In the genomic region with DNA sequence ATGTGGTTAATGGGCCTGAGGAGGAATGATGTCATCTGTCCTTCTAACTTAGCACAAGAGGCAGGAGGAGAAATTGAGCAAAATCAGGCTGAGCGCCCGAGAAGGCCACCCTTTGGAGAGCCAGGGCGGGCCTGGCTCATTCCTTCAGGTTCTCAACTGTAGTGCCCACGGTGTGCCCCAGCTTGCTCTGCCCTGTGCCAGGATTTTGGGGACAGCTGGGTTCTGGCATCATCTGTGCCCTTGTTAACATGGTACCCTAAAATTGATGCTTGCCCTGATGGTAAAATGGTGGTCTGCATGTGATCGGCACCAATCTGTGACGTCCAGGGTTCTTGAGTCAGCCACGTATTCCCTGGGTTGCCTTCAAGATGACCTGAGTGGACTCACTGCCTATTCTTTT, we compare ENCODE assay signal across 25 cellular contexts. TPM values are rescaled to one million over a fixed set of nuclear protein-coding genes. Genes with fewer than 3 reads are reported as not detected.
"Had no signal": no experiment of that assay in that cellular context is flagged by ENCODE, and none has a peak within 500 bp of the region (broad histone marks: within the 10 kb centered on the region; RNA-seq: fewer than 3 reads in every experiment).

No MANE protein-coding gene starts in this region.

- H3K36me3 Mint-ChIP-seq: activated naive CD8-positive, alpha-beta T cell treated with anti-CD3 and anti-CD28 coated beads for 36 hours; mesothelial cell of epicardium; natural killer cell; T-cell had no signal

- H3K27ac ChIP-seq: left lung, neutrophil, parathyroid adenoma, thoracic aorta, upper lobe of left lung, WERI-Rb-1 had no signal

- H3K27ac Mint-ChIP-seq: activated naive CD8-positive, alpha-beta T cell treated with anti-CD3 and anti-CD28 coated beads for 36 hours; activated T-cell treated with anti-CD3 and anti-CD28 coated beads, Interleukin-2, amount 50 U/mL, for 24 hours; mesothelial cell of epicardium; natural killer cell; T-cell; T-helper 2 cell treated with Interferon-gamma antibody and Interleukin-4, amounts not matched to agents 5 μg/mL and 100 μg/mL, for 36 hours had no signal

- H3K9me3 ChIP-seq: left lung, neutrophil, thoracic aorta, upper lobe of left lung had no signal

- H3K4me1 Mint-ChIP-seq: activated naive CD8-positive, alpha-beta T cell treated with anti-CD3 and anti-CD28 coated beads for 36 hours; natural killer cell; T-cell had no signal

- H3K27me3 ChIP-seq: upper lobe of left lung had no signal

- H3K36me3 ChIP-seq: left lung, neutrophil, thoracic aorta, upper lobe of left lung, WERI-Rb-1 had no signal

- H3K27me3 Mint-ChIP-seq: activated naive CD8-positive, alpha-beta T cell treated with anti-CD3 and anti-CD28 coated beads for 36 hours had no signal

- ATAC-seq: left lung, natural killer cell, sciatic nerve, T-cell had no signal

- H3K9ac ChIP-seq: parathyroid adenoma had no signal

- H3K4me1 ChIP-seq: left lung, parathyroid adenoma had no signal

- H2AFZ ChIP-seq: parathyroid adenoma had no signal

- H3K4me3 Mint-ChIP-seq: activated naive CD8-positive, alpha-beta T cell treated with anti-CD3 and anti-CD28 coated beads for 36 hours; activated T-cell treated with anti-CD3 and anti-CD28 coated beads, Interleukin-2, amount 50 U/mL, for 24 hours; mesothelial cell of epicardium; natural killer cell; T-cell; T-helper 2 cell treated with Interferon-gamma antibody and Interleukin-4, amounts not matched to agents 5 μg/mL and 100 μg/mL, for 36 hours had no signal

- H3K79me2 ChIP-seq: parathyroid adenoma had no signal

- H3K4me3 ChIP-seq: left lung, lung, thoracic aorta, upper lobe of left lung had no signal

- H3K9me3 Mint-ChIP-seq: activated naive CD8-positive, alpha-beta T cell treated with anti-CD3 and anti-CD28 coated beads for 36 hours; activated T-cell treated with anti-CD3 and anti-CD28 coated beads, Interleukin-2, amount 50 U/mL, for 24 hours; mesothelial cell of epicardium; natural killer cell; T-cell; T-helper 2 cell treated with Interferon-gamma antibody and Interleukin-4, amounts not matched to agents 5 μg/mL and 100 μg/mL, for 36 hours had no signal

- DNase-seq: activated CD4-positive, alpha-beta T cell treated with anti-CD3 and anti-CD28 coated beads, Interleukin-2, amount 50 U/mL, for 1 hour; activated CD4-positive, CD25-positive, alpha-beta regulatory T cell treated with anti-CD3 and anti-CD28 coated beads, Interleukin-2, amount 50 U/mL, for 72 hours; activated CD8-positive, alpha-beta memory T cell treated with anti-CD3 and anti-CD28 coated beads for 24 hours; activated CD8-positive, alpha-beta memory T cell treated with anti-CD3 and anti-CD28 coated beads, Interleukin-2, amount 50 U/mL, for 4 hours; activated naive CD4-positive, alpha-beta T cell treated with Interleukin-2 at 50 U/mL for 16 hours; activated naive CD8-positive, alpha-beta T cell treated with anti-CD3 and anti-CD28 coated beads for 36 hours; activated T-cell treated with anti-CD3 and anti-CD28 coated beads, Interleukin-2, amount 50 U/mL, for 24 hours; cortex of kidney; erythroblast; foreskin melanocyte; left lung; natural killer cell; stimulated activated CD4-positive, alpha-beta T cell treated with anti-CD3 and anti-CD28 coated beads, Interleukin-2, amount 100 ng/mL, for 48 hours; stimulated activated naive CD4-positive, alpha-beta T cell; T-cell; upper lobe of left lung had no signal

- FAIRE-seq: bronchial epithelial cell had no signal

RNA-seq across cellular contexts. Expression of a gene that starts 31.1 kb away (rescaled TPM):
- total RNA-seq: activated naive CD8-positive, alpha-beta T cell treated with anti-CD3 and anti-CD28 coated beads for 36 hours; mesothelial cell of epicardium; natural killer cell; T-cell had no signal
